Comparison of ENCODE assay signal across 9 cellular contexts in the genomic region with DNA sequence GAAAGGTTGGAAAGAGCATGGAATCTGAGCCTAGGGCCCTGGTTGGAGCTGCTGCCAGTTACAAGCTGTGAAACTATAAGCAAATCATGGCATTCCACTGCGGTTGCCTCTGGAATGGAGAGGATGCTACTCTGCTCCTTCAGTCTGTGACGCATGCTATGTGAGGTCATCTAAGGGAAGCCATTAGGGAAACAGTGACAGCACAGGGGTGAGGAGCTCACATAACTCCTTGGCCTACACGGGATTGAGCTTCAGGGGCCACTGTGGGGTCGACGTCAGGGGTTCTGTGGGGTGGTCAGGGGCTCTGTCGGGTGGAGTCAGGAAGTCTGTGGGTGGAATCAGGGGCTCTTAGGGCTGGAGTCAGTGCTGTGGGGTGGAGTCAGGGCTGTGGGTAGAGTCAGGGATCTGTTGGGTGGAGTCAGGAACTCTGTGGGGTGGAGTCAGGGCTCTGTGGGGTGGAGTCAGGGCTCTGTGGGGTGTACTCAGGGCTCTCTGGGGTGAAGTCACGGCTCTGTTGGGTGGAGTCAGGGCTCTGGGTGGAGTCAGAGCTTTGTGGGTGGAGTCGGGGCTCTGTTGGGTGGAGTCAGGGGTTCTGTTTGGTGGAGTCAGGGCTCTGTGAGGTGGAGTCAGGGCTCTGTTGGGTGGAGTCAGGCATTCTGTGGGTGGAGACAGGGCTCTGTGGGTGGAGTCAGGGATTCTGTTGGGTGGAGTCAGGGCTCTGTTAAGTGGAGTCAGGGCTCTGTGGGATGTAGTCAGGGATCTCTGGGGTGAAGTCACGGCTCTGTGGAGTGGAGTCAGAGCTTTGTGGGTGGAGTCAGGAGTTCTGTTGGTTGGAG. TPM values are rescaled to one million over a fixed set of nuclear protein-coding genes. Genes with fewer than 3 reads are reported as not detected.
DNase-seq lines count a peak whose midpoint lies in the region; ATAC-seq and TF ChIP-seq lines count a peak whose summit lies in the region.
"Had no signal": no experiment of that assay in that cellular context is flagged by ENCODE, and none has a peak within 500 bp of the region (broad histone marks: within the 10 kb centered on the region; RNA-seq: fewer than 3 reads in every experiment).

No MANE protein-coding gene starts in this region.

- peak overlapping the region; percentile 97 for H2AK5ac ChIP-seq in IMR-90 (ENCODE audit: low read depth, low read length)

- peak overlapping the region; percentile 94 for H2AFZ ChIP-seq in IMR-90 (replicated peaks; ENCODE audit: low read length, poor library complexity)

- CTCF ChIA-PET in IMR-90 (lab: Yijun Ruan, JAX), result interaction anchor here (0.5 to 0.8 kb wide), 2 partner anchors 9 to 17 kb away, joined by 3 read pairs; no protein-coding TSS in a partner anchor
- CTCF ChIA-PET in activated CD4-positive, alpha-beta memory T cell treated with anti-CD3 and anti-CD28 coated beads for 36 hours (lab: Charles Lee), result no interaction called here

- peak overlapping the region; percentile 92 for H3K18ac ChIP-seq in IMR-90 (ENCODE audit: low read depth, low read length)

- peak overlapping the region; percentile 99 for H3K23ac ChIP-seq in IMR-90 (ENCODE audit: low read depth, low read length)

- H3K9me1 ChIP-seq in IMR-90 (ENCODE audit: insufficient read depth, low read length), result peaks cover 25% of the 10 kb centered on the region

- H2BK15ac ChIP-seq in IMR-90 (ENCODE audit: low read depth, low read length), result peak overlapping the region; percentile 95

- no peak overlapping the region for H3K4me3 Mint-ChIP-seq in activated CD4-positive, alpha-beta memory T cell treated with anti-CD3 and anti-CD28 coated beads for 36 hours

- no peaks in the 10 kb centered on the region for H3K36me3 ChIP-seq in IMR-90 (ENCODE audit: control insufficient read depth, insufficient read depth, low read length)
- H3K36me3 ChIP-seq in ovary, result no peaks in the 10 kb centered on the region

- no peaks in the 10 kb centered on the region for H3K9me3 Mint-ChIP-seq in activated CD4-positive, alpha-beta memory T cell treated with anti-CD3 and anti-CD28 coated beads for 36 hours

- peak overlapping the region; percentile 91 for H4K5ac ChIP-seq in IMR-90 (ENCODE audit: low read depth, low read length)

- H2BK20ac ChIP-seq in IMR-90 (ENCODE audit: low read depth, low read length), result peak overlapping the region; percentile 98

- H3K4ac ChIP-seq in IMR-90 (ENCODE audit: low read depth, low read length), result peak overlapping the region; percentile 98

- intact Hi-C loops in IMR-90 (cut with micrococcal nuclease) (loop anchor here (1.0 to 2.0 kb wide), 3 partner anchors 29 to 174 kb away; no protein-coding TSS in a partner anchor), ovary (cut with DNase I) (no loop called here)
- intact Hi-C loops in activated CD4-positive, alpha-beta memory T cell treated with anti-CD3 and anti-CD28 coated beads for 36 hours (cut with micrococcal nuclease), result no loop called here

- TF ChIP-seq POLR2A in IMR-90 (IDR thresholded peaks at IDR 0.05; ENCODE audit: low read depth, low read length), result peak; percentile 66
- peak; percentile 54 for TF ChIP-seq POLR2A in ovary (IDR thresholded peaks at IDR 0.05)

- peak overlapping the region; percentile 67 for H3K4me2 ChIP-seq in IMR-90 (ENCODE audit: low read depth, low read length)

- peak; percentile 24 for TF ChIP-seq RAD21 in IMR-90 (IDR thresholded peaks at IDR 0.05; ENCODE audit: low read length)

- in situ Hi-C loops in IMR-90 (cut with MboI; ENCODE audit: low sequenced_read_pairs), result no loop called here

- no peak overlapping the region for H3K27ac Mint-ChIP-seq in activated CD4-positive, alpha-beta memory T cell treated with anti-CD3 and anti-CD28 coated beads for 36 hours

- TF ChIP-seq CTCF in IMR-90 (conservative IDR thresholded peaks at IDR 0.05; ENCODE audit: low read depth, low read length) (no peak), fibroblast of pulmonary artery (IDR thresholded peaks at IDR 0.05; ENCODE audit: low read length, missing control alignments) (no peak), ovary (IDR thresholded peaks at IDR 0.05) (no peak)

- no peak for TF ChIP-seq EP300 in ovary (IDR thresholded peaks at IDR 0.05)

- H3K9ac ChIP-seq in IMR-90 (ENCODE audit: low read depth, low read length), result peak overlapping the region; percentile 76

- peak overlapping the region; percentile 100 for H2BK120ac ChIP-seq in IMR-90 (ENCODE audit: low read depth, low read length)

- peaks cover 6 to 19% of the 10 kb centered on the region in 2 experiments; a peak in 3 of 4 replicates for H3K79me1 ChIP-seq in IMR-90 (ENCODE audit: low read depth in 1 of 2, low read length in 2 of 2)

- H2BK5ac ChIP-seq in IMR-90 (ENCODE audit: low read depth, low read length, poor library complexity, severe bottlenecking), result peak overlapping the region; percentile 98

- peak overlapping the region; percentile 8; the same call in 1 of the 2 replicates for H3K4me3 ChIP-seq in IMR-90 (ENCODE audit: insufficient read depth, low read depth, low read length)
- H3K4me3 ChIP-seq in fibroblast of pulmonary artery (replicated peaks; ENCODE audit: low read depth, low read length), result no peak overlapping the region
- no peak overlapping the region for H3K4me3 ChIP-seq in ovary

- DNase-seq in DMS 273 (lab: John Stamatoyannopoulos, UW; ENCODE audit: unreplicated experiment), result peak; percentile 12
- no peak for DNase-seq in DMS 273 treated with DMSO at 0.1 percent for 48 hours (lab: John Stamatoyannopoulos, UW)
- DNase-seq in IMR-90, result peak; percentile 100
- peak; percentile 59 for DNase-seq in activated CD4-positive, alpha-beta memory T cell treated with anti-CD3 and anti-CD28 coated beads for 36 hours
- peak; percentile 99 for DNase-seq in fibroblast of pulmonary artery (ENCODE audit: low read depth)
- peak; percentile 81 to 92 (median 91) for DNase-seq in ovary
- DNase-seq in NCI-H510A treated with DMSO at 0.1 percent for 48 hours (lab: John Stamatoyannopoulos, UW), result no peak
- no peak for DNase-seq in NCI-H1105 treated with DMSO at 0.1 percent for 48 hours (lab: John Stamatoyannopoulos, UW)

- WGBS in IMR-90 (ENCODE audit: extremely low coverage in 2 of 2, insufficient read length in 1 of 2), 2 experiments, result 0% methylated on average over 7 of the region's 9 CpGs; no CpG with 5 or more reads in 1 of the 2 experiments
- 35 to 47% (median 43%) methylated on average over 9 of the region's 9 CpGs for WGBS in ovary, 3 donors

- H3K27ac ChIP-seq in IMR-90 (ENCODE audit: insufficient read depth, low read length), result peak overlapping the region; percentile 97
- H3K27ac ChIP-seq in ovary, result peak overlapping the region; percentile 71 to 80
- H3K27ac ChIP-seq: 22Rv1 had no signal

- peaks cover 11% of the 10 kb centered on the region for H3K27me3 Mint-ChIP-seq in activated CD4-positive, alpha-beta memory T cell treated with anti-CD3 and anti-CD28 coated beads for 36 hours

- POLR2A ChIA-PET in IMR-90 (lab: Charles Lee; ENCODE audit: unreplicated experiment), result interaction anchor here (1.7 kb wide), 1 partner anchor 175 kb away, joined by 5 read pairs; no protein-coding TSS in a partner anchor
- POLR2A ChIA-PET in activated CD4-positive, alpha-beta memory T cell treated with anti-CD3 and anti-CD28 coated beads for 36 hours (lab: Charles Lee), result no interaction called here

- H4K91ac ChIP-seq in IMR-90 (ENCODE audit: insufficient read depth, low read depth, low read length), result peak overlapping the region; percentile 98

- H3K56ac ChIP-seq in IMR-90 (ENCODE audit: extremely low read depth, insufficient read depth, low read length), result peak overlapping the region; percentile 99

- H3K14ac ChIP-seq in IMR-90 (replicated peaks; ENCODE audit: low read depth, low read length), result peak overlapping the region; percentile 98

- dilution Hi-C loops in IMR-90 (cut with HindIII; ENCODE audit: low sequenced_read_pairs, unreplicated experiment), result no loop called here

- H4K20me1 ChIP-seq in IMR-90 (ENCODE audit: insufficient read depth, low read length), result no peaks in the 10 kb centered on the region

- no TSS peak for BruUV-seq in IMR-90 (replicated peaks; lab: Mats Ljungman, UMichigan)

- H3K4me1 Mint-ChIP-seq in activated CD4-positive, alpha-beta memory T cell treated with anti-CD3 and anti-CD28 coated beads for 36 hours (ENCODE audit: low read depth), result peaks cover 6% of the 10 kb centered on the region

- no peaks in the 10 kb centered on the region for H3K27me3 ChIP-seq in IMR-90 (ENCODE audit: control insufficient read depth, insufficient read depth, low read length)
- no peaks in the 10 kb centered on the region for H3K27me3 ChIP-seq in ovary

- peak; percentile 87 for ATAC-seq in IMR-90 (ENCODE audit: low read depth)

- peak overlapping the region; percentile 79 to 99 for H4K8ac ChIP-seq in IMR-90 (ENCODE audit: low read depth in 2 of 2, low read length in 2 of 2)

- H3K36me3 Mint-ChIP-seq in activated CD4-positive, alpha-beta memory T cell treated with anti-CD3 and anti-CD28 coated beads for 36 hours, result no peaks in the 10 kb centered on the region

- H3K4me1 ChIP-seq in IMR-90 (ENCODE audit: control insufficient read depth, insufficient read depth, low read length) (peaks cover 55% of the 10 kb centered on the region), ovary (ENCODE audit: insufficient read depth) (peaks cover 18% of the 10 kb centered on the region)

- peak overlapping the region; percentile 91 for H2AK9ac ChIP-seq in IMR-90 (replicated peaks; ENCODE audit: low read depth, low read length, poor library complexity)

- no peaks in the 10 kb centered on the region for H3K9me3 ChIP-seq in IMR-90 (ENCODE audit: control insufficient read depth, insufficient read depth, low read length)
- no peaks in the 10 kb centered on the region for H3K9me3 ChIP-seq in ovary

TF ChIP-seq in IMR-90, 13 proteins besides CTCF, POLR2A, EP300 and RAD21 (continues in another document):
- TF ChIP-seq MAFK (IDR thresholded peaks at IDR 0.05; ENCODE audit: low read depth, low read length), result 0 out of 2 replicates have a peak, but pooled peaks have one; percentile 21
- TF ChIP-seq RCOR1 (IDR thresholded peaks at IDR 0.05; ENCODE audit: insufficient replicate concordance, low read length), result peak; percentile 53
- TF ChIP-seq, protein P1, sequence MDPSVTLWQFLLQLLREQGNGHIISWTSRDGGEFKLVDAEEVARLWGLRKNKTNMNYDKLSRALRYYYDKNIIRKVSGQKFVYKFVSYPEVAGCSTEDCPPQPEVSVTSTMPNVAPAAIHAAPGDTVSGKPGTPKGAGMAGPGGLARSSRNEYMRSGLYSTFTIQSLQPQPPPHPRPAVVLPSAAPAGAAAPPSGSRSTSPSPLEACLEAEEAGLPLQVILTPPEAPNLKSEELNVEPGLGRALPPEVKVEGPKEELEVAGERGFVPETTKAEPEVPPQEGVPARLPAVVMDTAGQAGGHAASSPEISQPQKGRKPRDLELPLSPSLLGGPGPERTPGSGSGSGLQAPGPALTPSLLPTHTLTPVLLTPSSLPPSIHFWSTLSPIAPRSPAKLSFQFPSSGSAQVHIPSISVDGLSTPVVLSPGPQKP (IDR thresholded peaks at IDR 0.05; ENCODE audit: borderline replicate concordance, low read depth, low read length), result no peak

RNA-seq across cellular contexts. Expression of a gene that starts 35.8 kb away (rescaled TPM):
- total RNA-seq in IMR-90 (2012; rRNA removed), result 0.28 and 0.36 TPM in 2 replicates
- 0.27 and 0.32 TPM in 2 replicates for polyA plus RNA-seq in IMR-90 (2012; rRNA removed)
- polyA plus RNA-seq in IMR-90 (2012; cell fraction: cytosol; rRNA removed), result 0.50 and 0.54 TPM in 2 replicates
- polyA plus RNA-seq in IMR-90 (2012; cell fraction: nucleus; rRNA removed; ENCODE audit: low replicate concordance), result 0.35 and 1.4 TPM in 2 replicates
- not detected for total RNA-seq in activated CD4-positive, alpha-beta memory T cell treated with anti-CD3 and anti-CD28 coated beads for 36 hours
- 10 to 100 TPM in 5 of 7 donors, 1 to 10 TPM in 2; 3.5 to 44.0 (median 17.2) TPM for total RNA-seq in ovary
- polyA plus RNA-seq in ovary, result 10 to 100 TPM in 1 of 2 donors, 1 to 10 TPM in 1; 6.1 to 37.6 TPM

Comparison
In these comparisons a context has a peak if more than half of its experiments do, and no peak if none do; other contexts are left out.
1. DNase-seq: peak in DMS 273 (single experiment), IMR-90 (single experiment), activated CD4-positive, alpha-beta memory T cell treated with anti-CD3 and anti-CD28 coated beads for 36 hours (single experiment), fibroblast of pulmonary artery (single experiment) and ovary (5 of 5); none in DMS 273 treated with DMSO at 0.1 percent for 48 hours (single experiment), NCI-H510A treated with DMSO at 0.1 percent for 48 hours (single experiment) and NCI-H1105 treated with DMSO at 0.1 percent for 48 hours (single experiment).